In the genomic region with DNA sequence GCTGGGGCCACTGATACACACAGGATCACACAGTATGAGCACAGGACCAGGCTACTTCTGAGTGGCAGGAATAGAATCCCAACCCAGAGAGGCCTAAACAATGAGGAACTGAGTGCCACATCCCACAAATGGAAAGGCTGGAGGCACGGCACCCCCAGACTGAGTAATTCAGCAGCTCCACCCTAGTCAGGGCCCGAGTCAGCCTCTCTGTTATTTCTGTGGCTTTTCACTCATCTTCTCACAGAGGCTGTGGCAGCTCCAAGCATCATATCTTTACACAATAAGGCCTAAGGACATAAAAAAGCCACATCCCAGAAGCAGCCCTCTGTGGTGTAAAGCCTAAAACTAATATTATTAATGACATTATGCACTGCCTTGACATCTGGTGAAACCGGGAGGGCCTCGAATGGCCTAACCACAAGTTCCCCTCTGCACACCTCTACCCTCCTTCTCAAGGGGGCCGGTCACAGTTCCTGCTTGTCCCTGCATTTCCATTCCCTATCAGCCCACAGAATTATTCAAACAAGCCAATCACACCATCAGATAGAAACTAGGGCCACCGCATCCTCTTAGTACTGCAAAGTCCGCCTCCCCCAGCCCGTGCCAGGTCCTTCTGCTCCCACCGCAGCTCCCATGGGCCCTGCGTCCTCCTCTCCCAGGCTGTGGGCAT, we compare ENCODE assay signal across 10 cellular contexts. TPM values are rescaled to one million over a fixed set of nuclear protein-coding genes. Genes with fewer than 3 reads are reported as not detected.
DNase-seq lines count a peak whose midpoint lies in the region; ATAC-seq and TF ChIP-seq lines count a peak whose summit lies in the region.
"Had no signal": no experiment of that assay in that cellular context is flagged by ENCODE, and none has a peak within 500 bp of the region (broad histone marks: within the 10 kb centered on the region; RNA-seq: fewer than 3 reads in every experiment).

No MANE protein-coding gene starts in this region.

- H3K27me3 ChIP-seq in neuronal stem cell (ENCODE audit: control insufficient read depth in 3 of 3, insufficient read depth in 3 of 3, low read depth in 1 of 3, low read length in 3 of 3) = peaks cover 0 to 22% (median 0%) of the 10 kb centered on the region in 3 experiments

- no CpG with 5 or more reads among the region's 10 CpGs for WGBS in neuronal stem cell (ENCODE audit: extremely low coverage in 2 of 2, insufficient read length in 2 of 2, insufficient replicate concordance in 1 of 2), 2 donors

- no peaks in the 10 kb centered on the region for H3K36me3 Mint-ChIP-seq in Calu3 (ENCODE audit: insufficient read depth, unreplicated experiment)
- H3K36me3 Mint-ChIP-seq: brain had no signal

- no peak overlapping the region for H2BK12ac ChIP-seq in neuronal stem cell (ENCODE audit: low read length)

- H3K23ac ChIP-seq in neuronal stem cell (ENCODE audit: low read depth, low read length, poor library complexity) = no peak overlapping the region

- intact Hi-C loops in Calu3 (cut with micrococcal nuclease; ENCODE audit: unreplicated experiment) = no loop called here

- no peak for TF ChIP-seq CTCF in Calu3 (IDR thresholded peaks at IDR 0.05; ENCODE audit: unreplicated experiment)

- no peak overlapping the region for H3K27ac ChIP-seq in neuronal stem cell (replicated peaks; ENCODE audit: low read length)

- no peak overlapping the region for H3K4me2 ChIP-seq in neuronal stem cell (ENCODE audit: insufficient read depth, low read length, poor library complexity, severe bottlenecking)

- H3K18ac ChIP-seq in neuronal stem cell (ENCODE audit: low read length) = no peak overlapping the region

- H3K4me1 ChIP-seq in neuronal stem cell (ENCODE audit: control insufficient read depth in 2 of 2, insufficient read depth in 1 of 2, low read depth in 1 of 2, low read length in 2 of 2) = peaks cover 4 to 6% of the 10 kb centered on the region in 2 donors

- DNase-seq in neuronal stem cell (ENCODE audit: low spot score) = no peak
- no peak for DNase-seq in DMS53 treated with DMSO at 0.1 percent for 48 hours (lab: John Stamatoyannopoulos, UW; ENCODE audit: unreplicated experiment)
- DNase-seq in Calu3 = no peak
- no peak for DNase-seq in NCI-H1694 treated with DMSO at 0.1 percent for 48 hours (lab: John Stamatoyannopoulos, UW)
- no peak for DNase-seq in mesenteric fat pad (ENCODE audit: low spot score)
- DNase-seq: NCI-H1436 treated with DMSO at 0.1 percent for 48 hours had no signal

- no peak overlapping the region for H3K4me3 ChIP-seq in neuronal stem cell (ENCODE audit: low read length in 2 of 2)

- H2BK15ac ChIP-seq in neuronal stem cell (ENCODE audit: low read length) = no peak overlapping the region

- H3K14ac ChIP-seq in neuronal stem cell (ENCODE audit: low read length) = no peak overlapping the region

- H3K36me3 ChIP-seq in neuronal stem cell (replicated peaks in 1 of 2; ENCODE audit: control insufficient read depth in 2 of 2, insufficient read depth in 2 of 2, low read length in 2 of 2) = no peaks in the 10 kb centered on the region

- no peaks in the 10 kb centered on the region for H3K9me3 Mint-ChIP-seq in Calu3 (ENCODE audit: low read depth, unreplicated experiment)
- H3K9me3 Mint-ChIP-seq: brain had no signal

- H3K27me3 Mint-ChIP-seq in Calu3 (ENCODE audit: unreplicated experiment) = peaks cover 23% of the 10 kb centered on the region

- H3K9me3 ChIP-seq in neuronal stem cell (replicated peaks in 1 of 2; ENCODE audit: control insufficient read depth in 2 of 2, insufficient read depth in 1 of 2, low read depth in 1 of 2, low read length in 2 of 2) = no peaks in the 10 kb centered on the region

- peaks cover 20% of the 10 kb centered on the region for H3K4me1 Mint-ChIP-seq in Calu3 (ENCODE audit: low read depth, unreplicated experiment)

- no peak overlapping the region for H3K27ac Mint-ChIP-seq in Calu3 (ENCODE audit: unreplicated experiment)

- H2AFZ ChIP-seq in neuronal stem cell (ENCODE audit: low read length) = no peak overlapping the region

- H3K4ac ChIP-seq in neuronal stem cell (ENCODE audit: low read length) = no peak overlapping the region

- no peak overlapping the region for H2AK5ac ChIP-seq in neuronal stem cell (ENCODE audit: low read depth, low read length)

- no peak overlapping the region for H2BK120ac ChIP-seq in neuronal stem cell (ENCODE audit: low read depth, low read length)

- BruUV-seq in Calu3 (replicated peaks; lab: Mats Ljungman, UMichigan) = no TSS peak

- peak; percentile 68 for ATAC-seq in GM18868 (IDR thresholded peaks at IDR 0.05; ENCODE audit: unreplicated experiment)
- peak; percentile 82 for ATAC-seq in GM21576 (IDR thresholded peaks at IDR 0.05; ENCODE audit: unreplicated experiment)
- ATAC-seq in HG03442 (IDR thresholded peaks at IDR 0.05; ENCODE audit: unreplicated experiment) = peak; percentile 68

- CTCF ChIA-PET in Calu3 (lab: Charles Lee) = interaction anchor here (0.6 kb wide), 1 partner anchor 67 kb away, joined by 4 read pairs; no protein-coding TSS in a partner anchor

- H4K8ac ChIP-seq in neuronal stem cell (ENCODE audit: low read depth, low read length) = peak overlapping the region; percentile 52

- H3K79me1 ChIP-seq in neuronal stem cell (ENCODE audit: low read depth, low read length) = no peaks in the 10 kb centered on the region

- no peak overlapping the region for H4K91ac ChIP-seq in neuronal stem cell (ENCODE audit: low read depth, low read length, poor library complexity)

- no peak overlapping the region for H3K4me3 Mint-ChIP-seq in Calu3 (ENCODE audit: low read depth, unreplicated experiment)
- H3K4me3 Mint-ChIP-seq: brain had no signal

- H3K9ac ChIP-seq in neuronal stem cell (ENCODE audit: low read depth, low read length, poor library complexity) = no peak overlapping the region

- H2BK5ac ChIP-seq in neuronal stem cell (ENCODE audit: low read length) = no peak overlapping the region

RNA-seq across cellular contexts. Expression of gene MAL, which starts 12.5 kb away (rescaled TPM):
- polyA plus RNA-seq in neuronal stem cell (2013, experiment 1 of 2) = 0.18 TPM
- polyA plus RNA-seq in neuronal stem cell (2013, experiment 2 of 2) = 0.19 TPM
- total RNA-seq in Calu3 (2022) = not detected in 2 replicates
- total RNA-seq in mesenteric fat pad = not detected
